In genomic region chr17:28335959-28336871, GRCh38 we compare ENCODE assay signal across 8 cellular contexts.
DNase-seq lines count a peak whose midpoint lies in the region; ATAC-seq and FAIRE-seq lines count a peak whose summit lies in the region.

No MANE protein-coding gene starts in this region.

- DNase-seq in AG08395 (ENCODE audit: low spot score) (peak; percentile 81), GM19239 (ENCODE audit: insufficient read length, low spot score) (no peak), NCI-H510A (lab: John Stamatoyannopoulos, UW) (peak; percentile 75), glomerular visceral epithelial cell (ENCODE audit: extremely low spot score) (peak; percentile 91), non-pigmented ciliary epithelial cell (ENCODE audit: low read depth) (peak; percentile 79)

- ATAC-seq in HG02970 (IDR thresholded peaks at IDR 0.05; ENCODE audit: low FRiP score, unreplicated experiment), result no peak
- no peak for ATAC-seq in GM19452 (IDR thresholded peaks at IDR 0.05; ENCODE audit: unreplicated experiment)

- no peaks in the 10 kb centered on the region for H3K27me3 Mint-ChIP-seq in activated naive CD4-positive, alpha-beta T cell treated with anti-CD3 and anti-CD28 coated beads, Interleukin-2, amount 50 U/mL, for 24 hours

- H3K36me3 Mint-ChIP-seq in activated naive CD4-positive, alpha-beta T cell treated with anti-CD3 and anti-CD28 coated beads, Interleukin-2, amount 50 U/mL, for 24 hours, result no peaks in the 10 kb centered on the region

- H3K27ac Mint-ChIP-seq in activated naive CD4-positive, alpha-beta T cell treated with anti-CD3 and anti-CD28 coated beads, Interleukin-2, amount 50 U/mL, for 24 hours, result peak overlapping the region; percentile 23

- peak; percentile 54 for FAIRE-seq in GM19239 (lab: Jason Lieb, UNC)

- no peaks in the 10 kb centered on the region for H3K9me3 Mint-ChIP-seq in activated naive CD4-positive, alpha-beta T cell treated with anti-CD3 and anti-CD28 coated beads, Interleukin-2, amount 50 U/mL, for 24 hours

- peak overlapping the region; percentile 99 for H3K4me3 Mint-ChIP-seq in activated naive CD4-positive, alpha-beta T cell treated with anti-CD3 and anti-CD28 coated beads, Interleukin-2, amount 50 U/mL, for 24 hours

- H3K4me1 Mint-ChIP-seq in activated naive CD4-positive, alpha-beta T cell treated with anti-CD3 and anti-CD28 coated beads, Interleukin-2, amount 50 U/mL, for 24 hours, result peaks cover 53% of the 10 kb centered on the region
